In genomic region chr13:99191900-99192399, GRCh38 we compare ENCODE assay signal across 1 cellular context.
TF ChIP-seq lines count a peak whose summit lies in the region.

No MANE protein-coding gene starts in this region.

TF ChIP-seq in SK-N-SH, 30 proteins besides CTCF, POLR2A, EP300 and RAD21 (continued from another document):
- TF ChIP-seq EZH2phosphoT487 (IDR thresholded peaks at IDR 0.05; ENCODE audit: borderline replicate concordance, low read depth) (no peak), MXI1 (IDR thresholded peaks at IDR 0.05; ENCODE audit: low read depth, low read length) (no peak)
